In the genomic region with DNA sequence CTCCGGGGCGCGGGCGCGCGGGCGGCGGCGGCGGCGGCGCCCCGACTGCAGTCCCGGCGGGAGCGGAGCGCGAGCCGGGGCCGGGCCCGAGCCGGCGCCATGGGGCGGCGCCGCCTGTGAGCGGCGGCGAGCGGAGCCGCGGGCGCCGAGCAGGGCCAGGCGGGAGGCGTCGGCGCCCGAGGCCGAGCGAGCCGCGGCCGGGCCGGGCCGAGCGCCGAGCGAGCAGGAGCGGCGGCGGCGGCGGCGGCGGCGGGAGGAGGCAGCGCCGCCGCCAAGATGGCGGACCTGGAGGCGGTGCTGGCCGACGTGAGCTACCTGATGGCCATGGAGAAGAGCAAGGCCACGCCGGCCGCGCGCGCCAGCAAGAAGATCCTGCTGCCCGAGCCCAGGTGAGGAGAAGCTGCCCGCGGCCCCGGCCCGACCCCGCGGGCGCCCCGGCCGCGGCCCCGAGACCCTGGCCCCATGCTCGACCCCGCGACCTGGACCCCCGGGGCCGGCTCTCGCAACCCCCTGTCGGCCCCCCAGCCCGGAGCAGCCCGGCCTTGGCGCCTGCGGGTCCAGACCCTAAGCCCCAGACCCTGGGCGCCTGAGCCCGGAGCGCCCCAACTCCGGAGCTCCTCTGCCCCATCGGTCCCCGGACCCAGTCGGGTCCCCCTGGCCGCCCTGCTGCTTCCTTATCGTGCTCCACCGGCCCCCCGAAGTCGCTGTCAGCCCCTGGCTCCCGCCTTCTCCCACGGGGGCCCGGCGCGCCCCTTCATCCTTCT, we compare ENCODE assay signal across 8 cellular contexts. TPM values are rescaled to one million over a fixed set of nuclear protein-coding genes. Genes with fewer than 3 reads are reported as not detected.
A peak's percentile ranks its signal among the peaks of the same experiment; 100 is the strongest.
DNase-seq lines count a peak whose midpoint lies in the region; ATAC-seq, FAIRE-seq and TF ChIP-seq lines count a peak whose summit lies in the region.

A gene (plus strand): TSS at position 50 of the 764 bp plus-strand sequence. CDS start 227 bp downstream, at position 277.

- H3K9me3 ChIP-seq in upper lobe of left lung = no peaks in the 10 kb centered on the region

- H3K27ac ChIP-seq in 22Rv1 (peak within 1 kb of the TSS; percentile 93), upper lobe of left lung (peak within 1 kb of the TSS; percentile 80 to 99 (median 94))

- DNase-seq in Jurkat, Clone E6-1 (ENCODE audit: low read depth, low spot score) = no peak
- DNase-seq in midbrain (lab: John Stamatoyannopoulos, UW) (peak; percentile 30), upper lobe of left lung (peak in 1 of 2 donors; percentile 92), GM12891 (ENCODE audit: insufficient read length, low spot score) (no peak)

- peaks cover 63 to 68% (median 64%) of the 10 kb centered on the region in 4 donors for H3K4me1 ChIP-seq in upper lobe of left lung

- no peaks in the 10 kb centered on the region for H3K27me3 Mint-ChIP-seq in T-helper 1 cell treated with Interleukin-12 subunit alpha and Interleukin-12 subunit beta and Interleukin-4 antibody, amounts not matched to agents 30 μg/mL and 1 μg/mL, for 36 hours (ENCODE audit: low read depth)

- TF ChIP-seq EP300 in upper lobe of left lung (IDR thresholded peaks at IDR 0.05) = no peak

- H3K27ac Mint-ChIP-seq in T-helper 1 cell treated with Interleukin-12 subunit alpha and Interleukin-12 subunit beta and Interleukin-4 antibody, amounts not matched to agents 30 μg/mL and 1 μg/mL, for 36 hours = peak within 1 kb of the TSS; percentile 98

- no peaks in the 10 kb centered on the region for H3K27me3 ChIP-seq in upper lobe of left lung

- no peak for FAIRE-seq in GM12891 (lab: Jason Lieb, UNC)

- peaks cover 44% of the 10 kb centered on the region for H3K36me3 Mint-ChIP-seq in T-helper 1 cell treated with Interleukin-12 subunit alpha and Interleukin-12 subunit beta and Interleukin-4 antibody, amounts not matched to agents 30 μg/mL and 1 μg/mL, for 36 hours (ENCODE audit: low read depth)

- H3K4me3 ChIP-seq in Jurkat, Clone E6-1 (ENCODE audit: low read length) = peak within 1 kb of the TSS; percentile 89
- peak within 1 kb of the TSS; percentile 59 to 99 (median 96) for H3K4me3 ChIP-seq in upper lobe of left lung

- in situ Hi-C loops in endometrial microvascular endothelial cells (cut with HindIII; ENCODE audit: inconsistent ontology term, low pct_unique_long_range_greater_than_20kb, low sequenced_read_pairs) = no loop called here

- TF ChIP-seq POLR2A in GM10847 (IDR thresholded peaks at IDR 0.05; ENCODE audit: extremely low read depth, insufficient read length) (peak; percentile 47), upper lobe of left lung (IDR thresholded peaks at IDR 0.05) (no peak), GM12891 (IDR thresholded peaks at IDR 0.05; ENCODE audit: low read depth, low read length) (no peak)

- WGBS in upper lobe of left lung, 2 donors = 1 to 3% methylated on average over 10 to 17 of the region's 110 CpGs

- H3K4me1 Mint-ChIP-seq in T-helper 1 cell treated with Interleukin-12 subunit alpha and Interleukin-12 subunit beta and Interleukin-4 antibody, amounts not matched to agents 30 μg/mL and 1 μg/mL, for 36 hours (ENCODE audit: low read depth) = peaks cover 67% of the 10 kb centered on the region

- peak within 1 kb of the TSS; percentile 97 for H3K4me3 Mint-ChIP-seq in T-helper 1 cell treated with Interleukin-12 subunit alpha and Interleukin-12 subunit beta and Interleukin-4 antibody, amounts not matched to agents 30 μg/mL and 1 μg/mL, for 36 hours

- TF ChIP-seq CTCF in 22Rv1 (IDR thresholded peaks at IDR 0.05) (no peak), upper lobe of left lung (IDR thresholded peaks at IDR 0.05) (peak in 1 of 6 experiments; percentile 11)

- H3K36me3 ChIP-seq in upper lobe of left lung = peaks cover 0 to 10% (median 3%) of the 10 kb centered on the region in 4 donors

- no peaks in the 10 kb centered on the region for H3K9me3 Mint-ChIP-seq in T-helper 1 cell treated with Interleukin-12 subunit alpha and Interleukin-12 subunit beta and Interleukin-4 antibody, amounts not matched to agents 30 μg/mL and 1 μg/mL, for 36 hours

- ATAC-seq in upper lobe of left lung (ENCODE audit: low FRiP score in 2 of 2) = peak in 1 of 2 donors; percentile 18

TF ChIP-seq in GM12891, 5 proteins besides CTCF, POLR2A, EP300 and RAD21:
- TF ChIP-seq SPI1 (IDR thresholded peaks at IDR 0.05; ENCODE audit: low read depth, low read length) = no peak
- TF ChIP-seq PAX5 (IDR thresholded peaks at IDR 0.05; ENCODE audit: insufficient read depth, low read length, severe bottlenecking) = no peak
- no peak for TF ChIP-seq POU2F2 (IDR thresholded peaks at IDR 0.05; ENCODE audit: low read depth, low read length)
- no peak for TF ChIP-seq POLR2AphosphoS5 (IDR thresholded peaks at IDR 0.05; ENCODE audit: low read depth, low read length)
- no peak for TF ChIP-seq TAF1 (IDR thresholded peaks at IDR 0.05; ENCODE audit: low read depth, low read length)

RNA-seq across cellular contexts. Expression of the gene that starts here (rescaled TPM):
- polyA plus RNA-seq in Jurkat, Clone E6-1 (2012; ENCODE audit: insufficient read depth, insufficient read length) = 140 TPM
- total RNA-seq in endometrial microvascular endothelial cells (ENCODE audit: inconsistent ontology term) (70.4 TPM), upper lobe of left lung (100 to 1,000 TPM in 4 of 6 donors, 10 to 100 TPM in 2; 76.9 to 232 (median 117) TPM)
- polyA plus RNA-seq in GM12891 (2012; ENCODE audit: low read depth, missing spikeins) = 101 TPM
